Comparison of ENCODE assay signal across 10 cellular contexts in genomic region chr15:75203908-75204263, GRCh38. TPM values are rescaled to one million over a fixed set of nuclear protein-coding genes. Genes with fewer than 3 reads are reported as not detected.
DNase-seq lines count a peak whose midpoint lies in the region; ATAC-seq and TF ChIP-seq lines count a peak whose summit lies in the region.
"Had no signal": no experiment of that assay in that cellular context is flagged by ENCODE, and none has a peak within 500 bp of the region (broad histone marks: within the 10 kb centered on the region; RNA-seq: fewer than 3 reads in every experiment).

No MANE protein-coding gene starts in this region.

- TF ChIP-seq CTCF in testis (IDR thresholded peaks at IDR 0.05): no peak

- H3K9me3 ChIP-seq in testis: no peaks in the 10 kb centered on the region

- DNase-seq in activated CD8-positive, alpha-beta memory T cell treated with anti-CD3 and anti-CD28 coated beads, Interleukin-2, amount 10 ng/mL, durations not matched to agents 7 days and 5 days: peak; percentile 63
- DNase-seq in activated CD8-positive, alpha-beta memory T cell treated with anti-CD3 and anti-CD28 coated beads, Interleukin-2, amount 50 U/mL, for 4 hours: no peak
- peak; percentile 38 for DNase-seq in activated CD4-positive, alpha-beta memory T cell treated with anti-CD3 and anti-CD28 coated beads for 36 hours
- DNase-seq in immature natural killer cell (peak in 1 of 3 donors; percentile 19), testis (no peak), globus pallidus (ENCODE audit: low spot score) (no peak), NCI-H2081 treated with DMSO at 0.1 percent for 48 hours (lab: John Stamatoyannopoulos, UW) (no peak), NCI-H1694 treated with DMSO at 0.1 percent for 48 hours (lab: John Stamatoyannopoulos, UW) (no peak)
- DNase-seq: COR-L47 had no signal

- no peak for TF ChIP-seq POLR2A in testis (IDR thresholded peaks at IDR 0.05)

- H3K27ac ChIP-seq in testis: peak overlapping the region; percentile 89 to 96

- 23% methylated on average over 1 of the region's 1 CpG; no CpG with 5 or more reads in 1 of the 2 donors for WGBS in testis, 2 donors

- peak overlapping the region; percentile 93 for H3K4me3 Mint-ChIP-seq in activated CD8-positive, alpha-beta memory T cell treated with anti-CD3 and anti-CD28 coated beads, Interleukin-2, amount 10 ng/mL, durations not matched to agents 7 days and 5 days
- H3K4me3 Mint-ChIP-seq in activated CD4-positive, alpha-beta memory T cell treated with anti-CD3 and anti-CD28 coated beads for 36 hours: peak overlapping the region; percentile 89
- H3K4me3 Mint-ChIP-seq in immature natural killer cell: peak overlapping the region; percentile 86 to 93 (median 91)

- H3K27me3 ChIP-seq in testis: no peaks in the 10 kb centered on the region

- peaks cover 53% of the 10 kb centered on the region for H3K4me1 Mint-ChIP-seq in activated CD8-positive, alpha-beta memory T cell treated with anti-CD3 and anti-CD28 coated beads, Interleukin-2, amount 10 ng/mL, durations not matched to agents 7 days and 5 days
- H3K4me1 Mint-ChIP-seq in activated CD4-positive, alpha-beta memory T cell treated with anti-CD3 and anti-CD28 coated beads for 36 hours (ENCODE audit: low read depth): peaks cover 35% of the 10 kb centered on the region
- H3K4me1 Mint-ChIP-seq in immature natural killer cell: peaks cover 55 to 71% of the 10 kb centered on the region in 2 donors

- CTCF ChIA-PET in activated CD8-positive, alpha-beta memory T cell treated with anti-CD3 and anti-CD28 coated beads, Interleukin-2, amount 10 ng/mL, durations not matched to agents 7 days and 5 days (lab: Charles Lee): interaction anchor here (0.6 to 3.9 kb wide), 25 partner anchors 8 to 1231 kb away, joined by 3 to 68 read pairs (median 4); partner anchors contain the start of genes PML, PPCDC and RPP25
- CTCF ChIA-PET in activated CD4-positive, alpha-beta memory T cell treated with anti-CD3 and anti-CD28 coated beads for 36 hours (lab: Charles Lee): interaction anchor here (0.6 to 3.3 kb wide), 24 partner anchors 13 to 1795 kb away, joined by 3 to 89 read pairs (median 5); partner anchors contain the start of genes PPCDC and RPP25

- H3K27me3 Mint-ChIP-seq in activated CD8-positive, alpha-beta memory T cell treated with anti-CD3 and anti-CD28 coated beads, Interleukin-2, amount 10 ng/mL, durations not matched to agents 7 days and 5 days: no peaks in the 10 kb centered on the region
- no peaks in the 10 kb centered on the region for H3K27me3 Mint-ChIP-seq in activated CD4-positive, alpha-beta memory T cell treated with anti-CD3 and anti-CD28 coated beads for 36 hours
- peaks cover 7 to 10% (median 9%) of the 10 kb centered on the region in 3 donors for H3K27me3 Mint-ChIP-seq in immature natural killer cell (ENCODE audit: low read depth in 3 of 3)

- H3K36me3 ChIP-seq in testis (ENCODE audit: low read depth, missing control alignments): no peaks in the 10 kb centered on the region

- POLR2A ChIA-PET in activated CD4-positive, alpha-beta memory T cell treated with anti-CD3 and anti-CD28 coated beads for 36 hours (lab: Charles Lee): interaction anchor here (0.6 to 2.2 kb wide), 6 partner anchors 9 to 297 kb away, joined by 3 to 14 read pairs (median 4); partner anchors contain the start of genes FAM219B, PPCDC and RPP25

- ATAC-seq in activated CD8-positive, alpha-beta memory T cell treated with anti-CD3 and anti-CD28 coated beads, Interleukin-2, amount 10 ng/mL, durations not matched to agents 7 days and 5 days: no peak

- peaks cover 68% of the 10 kb centered on the region for H3K4me1 ChIP-seq in testis

- H3K27ac Mint-ChIP-seq in activated CD8-positive, alpha-beta memory T cell treated with anti-CD3 and anti-CD28 coated beads, Interleukin-2, amount 10 ng/mL, durations not matched to agents 7 days and 5 days: peak overlapping the region; percentile 89
- H3K27ac Mint-ChIP-seq in activated CD4-positive, alpha-beta memory T cell treated with anti-CD3 and anti-CD28 coated beads for 36 hours: peak overlapping the region; percentile 35
- H3K27ac Mint-ChIP-seq in immature natural killer cell: peak overlapping the region; percentile 86 to 94 (median 90)

- H3K36me3 Mint-ChIP-seq in activated CD8-positive, alpha-beta memory T cell treated with anti-CD3 and anti-CD28 coated beads, Interleukin-2, amount 10 ng/mL, durations not matched to agents 7 days and 5 days: peaks cover 21% of the 10 kb centered on the region
- peaks cover 2% of the 10 kb centered on the region for H3K36me3 Mint-ChIP-seq in activated CD4-positive, alpha-beta memory T cell treated with anti-CD3 and anti-CD28 coated beads for 36 hours
- peaks cover 0 to 1% (median 0%) of the 10 kb centered on the region in 3 donors for H3K36me3 Mint-ChIP-seq in immature natural killer cell

- intact Hi-C loops in activated CD4-positive, alpha-beta memory T cell treated with anti-CD3 and anti-CD28 coated beads for 36 hours (cut with micrococcal nuclease): loop anchor here (1.0 to 10.0 kb wide), 6 partner anchors 161 to 417 kb away; partner anchors contain the start of genes RPP25, SCAMP2 and SIN3A
- intact Hi-C loops in testis (cut with DNase I; ENCODE audit: low total_unique reads): loop anchor here (5.0 kb wide), 2 partner anchors 162 to 177 kb away; no protein-coding TSS in a partner anchor

- no peaks in the 10 kb centered on the region for H3K9me3 Mint-ChIP-seq in activated CD8-positive, alpha-beta memory T cell treated with anti-CD3 and anti-CD28 coated beads, Interleukin-2, amount 10 ng/mL, durations not matched to agents 7 days and 5 days (ENCODE audit: low read depth)
- H3K9me3 Mint-ChIP-seq in activated CD4-positive, alpha-beta memory T cell treated with anti-CD3 and anti-CD28 coated beads for 36 hours: no peaks in the 10 kb centered on the region
- no peaks in the 10 kb centered on the region for H3K9me3 Mint-ChIP-seq in immature natural killer cell

- peak overlapping the region in 1 of 2 donors; percentile 97 for H3K4me3 ChIP-seq in testis

RNA-seq across cellular contexts. Expression of gene C15orf39, which starts 2.2 kb away (rescaled TPM):
- 10 to 100 TPM; 62.8 to 63.0 TPM for total RNA-seq in activated CD8-positive, alpha-beta memory T cell treated with anti-CD3 and anti-CD28 coated beads, Interleukin-2, amount 10 ng/mL, durations not matched to agents 7 days and 5 days
- total RNA-seq in activated CD4-positive, alpha-beta memory T cell treated with anti-CD3 and anti-CD28 coated beads for 36 hours: 10 to 100 TPM; 14.1 to 14.2 TPM
- polyA plus RNA-seq in immature natural killer cell (10 to 100 TPM in 1 of 3 donors, 1 to 10 TPM in 2; 3.8 to 14.0 (median 4.7) TPM), testis (ENCODE audit: insufficient read depth, low read depth, low replicate concordance) (321 TPM)
- total RNA-seq in testis: 100 to 1,000 TPM; 167 to 168 TPM

RNA-seq across cellular contexts. Expression of gene GOLGA6C, which starts 54.2 kb away (rescaled TPM):
- not detected for total RNA-seq in activated CD8-positive, alpha-beta memory T cell treated with anti-CD3 and anti-CD28 coated beads, Interleukin-2, amount 10 ng/mL, durations not matched to agents 7 days and 5 days
- total RNA-seq in activated CD4-positive, alpha-beta memory T cell treated with anti-CD3 and anti-CD28 coated beads for 36 hours: not detected
- not detected for polyA plus RNA-seq in immature natural killer cell
- 10 to 100 TPM in 1 of 2 donors, 1 to 10 TPM in 1; 9.1 to 16.1 TPM for total RNA-seq in testis
- polyA plus RNA-seq in testis (ENCODE audit: insufficient read depth, low read depth, low replicate concordance): 15.1 TPM
- total RNA-seq: HT1080 had no signal

Comparison
In these comparisons a context has a peak if more than half of its experiments do, and no peak if none do; other contexts are left out.
1. DNase-seq: peak in activated CD8-positive, alpha-beta memory T cell treated with anti-CD3 and anti-CD28 coated beads, Interleukin-2, amount 10 ng/mL, durations not matched to agents 7 days and 5 days (single experiment) and activated CD4-positive, alpha-beta memory T cell treated with anti-CD3 and anti-CD28 coated beads for 36 hours (single experiment); none in activated CD8-positive, alpha-beta memory T cell treated with anti-CD3 and anti-CD28 coated beads, Interleukin-2, amount 50 U/mL, for 4 hours (single experiment), testis (single experiment), globus pallidus (single experiment), NCI-H2081 treated with DMSO at 0.1 percent for 48 hours (single experiment) and NCI-H1694 treated with DMSO at 0.1 percent for 48 hours (single experiment).
2. H3K27ac Mint-ChIP-seq: peak in every context shown above with its lines; median percentile 90 in immature natural killer cell; 89 in activated CD8-positive, alpha-beta memory T cell treated with anti-CD3 and anti-CD28 coated beads, Interleukin-2, amount 10 ng/mL, durations not matched to agents 7 days and 5 days; 35 in activated CD4-positive, alpha-beta memory T cell treated with anti-CD3 and anti-CD28 coated beads for 36 hours.
3. RNA of gene C15orf39, which starts 2.2 kb away (total RNA-seq): 167 to 168 TPM in testis and 62.8 to 63.0 TPM in activated CD8-positive, alpha-beta memory T cell treated with anti-CD3 and anti-CD28 coated beads, Interleukin-2, amount 10 ng/mL, durations not matched to agents 7 days and 5 days; 14.1 to 14.2 TPM in activated CD4-positive, alpha-beta memory T cell treated with anti-CD3 and anti-CD28 coated beads for 36 hours; every median in the first group is over 4 times any median in the second.
4. RNA of gene GOLGA6C, which starts 54.2 kb away (total RNA-seq): 9.1 to 16.1 TPM in testis; not detected in activated CD8-positive, alpha-beta memory T cell treated with anti-CD3 and anti-CD28 coated beads, Interleukin-2, amount 10 ng/mL, durations not matched to agents 7 days and 5 days and not detected in activated CD4-positive, alpha-beta memory T cell treated with anti-CD3 and anti-CD28 coated beads for 36 hours; every median in the first group is over 4 times any median in the second.
5. Peak in every context shown above with its lines, with median percentiles within 50 percentile points of each other: H3K4me3 Mint-ChIP-seq.